8 cellular contexts compared by ENCODE assay signal in the genomic region with DNA sequence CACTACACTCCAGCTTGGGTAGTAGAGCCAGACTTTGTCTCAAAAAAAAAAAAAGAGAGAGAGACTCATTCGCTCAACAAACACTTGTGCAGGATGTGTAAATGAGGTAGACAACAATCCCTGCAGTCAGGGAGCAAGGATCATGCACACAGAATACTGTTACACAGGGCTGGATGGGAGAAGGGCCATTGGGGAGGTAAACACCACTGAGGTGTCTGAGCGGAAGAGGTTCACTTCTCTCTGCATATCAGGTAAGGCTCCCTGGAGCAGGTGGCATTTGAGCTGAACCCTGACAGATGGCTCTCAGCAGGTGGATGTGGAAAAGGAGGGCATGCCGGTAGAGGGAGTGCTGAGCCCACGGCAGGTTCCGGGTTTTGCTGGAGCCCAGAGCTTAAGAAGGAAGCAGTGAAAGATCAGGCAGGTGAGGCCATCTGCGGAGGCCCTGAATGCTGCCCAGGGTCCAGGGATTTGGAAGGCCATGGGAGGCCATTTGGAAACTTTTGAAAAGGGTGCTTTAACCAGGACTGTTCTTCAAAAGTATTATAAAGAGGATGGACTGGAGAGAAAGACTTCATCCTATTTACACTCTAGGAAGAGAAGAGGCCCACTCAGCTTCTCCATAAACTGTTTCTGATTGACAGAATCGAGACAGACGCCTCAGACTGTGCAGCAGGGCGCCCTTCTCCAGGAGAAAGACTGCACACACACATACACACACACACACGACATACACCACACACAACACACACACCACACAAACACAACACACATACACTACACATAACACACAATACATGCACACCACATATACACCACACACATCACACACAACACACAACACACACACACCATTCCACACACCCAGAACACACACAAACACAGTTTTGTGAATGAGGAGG.
DNase-seq lines count a peak whose midpoint lies in the region; ATAC-seq, FAIRE-seq and TF ChIP-seq lines count a peak whose summit lies in the region.

No MANE protein-coding gene starts in this region.

- peak; percentile 6 for FAIRE-seq in D721Med (lab: Jason Lieb, UNC)

- no peaks in the 10 kb centered on the region for H3K9me2 ChIP-seq in hepatocyte (replicated peaks; ENCODE audit: insufficient read depth)

- no peaks in the 10 kb centered on the region for H3K79me2 ChIP-seq in hepatocyte

- CTCF ChIA-PET in HEK293 (lab: Yijun Ruan, JAX): interaction anchor here (0.6 to 1.4 kb wide), 6 partner anchors 12 to 461 kb away, joined by 3 to 6 read pairs (median 3); no protein-coding TSS in a partner anchor

- TF ChIP-seq CTCF in D721Med (IDR thresholded peaks at IDR 0.05; ENCODE audit: insufficient read depth, missing control alignments) (peak; percentile 43), HEK293 (tag by site-specific recombination; IDR thresholded peaks at IDR 0.05) (peak; percentile 53; the same call in 1 of the 2 replicates), hepatocyte (IDR thresholded peaks at IDR 0.05; ENCODE audit: poor library complexity) (peak; percentile 46), stomach (IDR thresholded peaks at IDR 0.05) (peak in 5 of 7 experiments; percentile 7 to 58 (median 33))

- no peak for TF ChIP-seq POLR2A in stomach (IDR thresholded peaks at IDR 0.05)

- H3K27me3 ChIP-seq in hepatocyte (no peaks in the 10 kb centered on the region), stomach (no peaks in the 10 kb centered on the region)

- no peak overlapping the region for H2AFZ ChIP-seq in hepatocyte

- DNase-seq in D721Med (ENCODE audit: insufficient read length, low spot score): no peak
- peak; percentile 38 for DNase-seq in NCI-H2227 treated with DMSO at 0.1 percent for 48 hours (lab: John Stamatoyannopoulos, UW)
- peak; percentile 4 for DNase-seq in activated CD4-positive, alpha-beta T cell treated with anti-CD3 and anti-CD28 coated beads, Interleukin-2, amount 50 U/mL, for 1 hour
- peak; percentile 68 for DNase-seq in hepatocyte (ENCODE audit: low spot score)
- peak; percentile 69 for DNase-seq in stomach
- DNase-seq in hepatic stellate cell (ENCODE audit: low spot score): no peak

- TF ChIP-seq EP300 in stomach (IDR thresholded peaks at IDR 0.05): no peak

- H3K4me3 ChIP-seq in HEK293 (ENCODE audit: low read depth, low read length) (no peak overlapping the region), hepatocyte (no peak overlapping the region), stomach (no peak overlapping the region)

- WGBS in hepatocyte (ENCODE audit: low lambda C conversion rate, missing lambda C conversion rate): 33% methylated on average over 9 of the region's 10 CpGs
- WGBS in stomach, 5 donors: 29 to 43% (median 39%) methylated on average over 9 to 10 of the region's 10 CpGs

- H3K27ac ChIP-seq in HEK293 (ENCODE audit: extremely low read depth, low read depth, low read length) (no peak overlapping the region), hepatocyte (peak overlapping the region; percentile 83), stomach (peak overlapping the region in 4 of 5 donors; percentile 43 to 59 (median 55))

- H3K9me3 ChIP-seq in HEK293 (ENCODE audit: control insufficient read depth, insufficient read depth, low read depth, low read length) (no peaks in the 10 kb centered on the region), hepatocyte (ENCODE audit: low read depth) (no peaks in the 10 kb centered on the region), stomach (no peaks in the 10 kb centered on the region)

- H3K36me3 ChIP-seq in HEK293 (ENCODE audit: control insufficient read depth in 2 of 2, insufficient read depth in 1 of 2, low read length in 2 of 2): no peaks in the 10 kb centered on the region
- H3K36me3 ChIP-seq in hepatocyte (replicated peaks; ENCODE audit: insufficient read depth, low read depth): no peaks in the 10 kb centered on the region
- H3K36me3 ChIP-seq in stomach: no peaks in the 10 kb centered on the region

- POLR2A ChIA-PET in HEK293 (lab: Yijun Ruan, JAX): no interaction called here

- no peak overlapping the region for H3K4me2 ChIP-seq in hepatocyte

- intact Hi-C loops in stomach (cut with DNase I; ENCODE audit: low total_unique reads): loop anchor here (10.0 kb wide), 1 partner anchor 853 kb away; no protein-coding TSS in a partner anchor

- H4K20me1 ChIP-seq in hepatocyte (ENCODE audit: insufficient read depth, poor library complexity, severe bottlenecking): no peaks in the 10 kb centered on the region

- H3K4me1 ChIP-seq in HEK293 (ENCODE audit: control insufficient read depth, insufficient read depth, low read length) (0 out of 2 replicates have a peak, but pooled peaks cover 2% of the 10 kb centered on the region), hepatocyte (ENCODE audit: insufficient read depth) (peaks cover 51% of the 10 kb centered on the region), stomach (peaks cover 20 to 29% (median 26%) of the 10 kb centered on the region in 4 donors)

- no peak for ATAC-seq in HG03196 (IDR thresholded peaks at IDR 0.05; ENCODE audit: unreplicated experiment)

TF ChIP-seq in HEK293, 187 proteins besides CTCF, POLR2A, EP300 and RAD21 (continues in another document):
- TF ChIP-seq, protein P1, sequence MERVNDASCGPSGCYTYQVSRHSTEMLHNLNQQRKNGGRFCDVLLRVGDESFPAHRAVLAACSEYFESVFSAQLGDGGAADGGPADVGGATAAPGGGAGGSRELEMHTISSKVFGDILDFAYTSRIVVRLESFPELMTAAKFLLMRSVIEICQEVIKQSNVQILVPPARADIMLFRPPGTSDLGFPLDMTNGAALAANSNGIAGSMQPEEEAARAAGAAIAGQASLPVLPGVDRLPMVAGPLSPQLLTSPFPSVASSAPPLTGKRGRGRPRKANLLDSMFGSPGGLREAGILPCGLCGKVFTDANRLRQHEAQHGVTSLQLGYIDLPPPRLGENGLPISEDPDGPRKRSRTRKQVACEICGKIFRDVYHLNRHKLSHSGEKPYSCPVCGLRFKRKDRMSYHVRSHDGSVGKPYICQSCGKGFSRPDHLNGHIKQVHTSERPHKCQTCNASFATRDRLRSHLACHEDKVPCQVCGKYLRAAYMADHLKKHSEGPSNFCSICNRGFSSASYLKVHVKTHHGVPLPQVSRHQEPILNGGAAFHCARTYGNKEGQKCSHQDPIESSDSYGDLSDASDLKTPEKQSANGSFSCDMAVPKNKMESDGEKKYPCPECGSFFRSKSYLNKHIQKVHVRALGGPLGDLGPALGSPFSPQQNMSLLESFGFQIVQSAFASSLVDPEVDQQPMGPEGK (tag by site-specific recombination; IDR thresholded peaks at IDR 0.05): no peak
- TF ChIP-seq ZNF335 (tag by site-specific recombination; conservative IDR thresholded peaks at IDR 0.05) (peak; percentile 64), ZNF600 (tag by site-specific recombination; IDR thresholded peaks at IDR 0.05) (0 out of 2 replicates have a peak, but pooled peaks have one; percentile 33), GFI1B (tag by site-specific recombination; IDR thresholded peaks at IDR 0.05) (no peak), ZNF529 (tag by site-specific recombination; IDR thresholded peaks at IDR 0.05; ENCODE audit: insufficient replicate concordance) (no peak), SCRT1 (tag by site-specific recombination; IDR thresholded peaks at IDR 0.05; ENCODE audit: borderline replicate concordance) (0 out of 2 replicates have a peak, but pooled peaks have one; percentile 26), ZXDB (tag by site-specific recombination; IDR thresholded peaks at IDR 0.05) (0 out of 2 replicates have a peak, but pooled peaks have one; percentile 20), MEIS1 (CRISPR knock-in tag; IDR thresholded peaks at IDR 0.05; ENCODE audit: borderline replicate concordance) (no peak)
- TF ChIP-seq, protein P2, sequence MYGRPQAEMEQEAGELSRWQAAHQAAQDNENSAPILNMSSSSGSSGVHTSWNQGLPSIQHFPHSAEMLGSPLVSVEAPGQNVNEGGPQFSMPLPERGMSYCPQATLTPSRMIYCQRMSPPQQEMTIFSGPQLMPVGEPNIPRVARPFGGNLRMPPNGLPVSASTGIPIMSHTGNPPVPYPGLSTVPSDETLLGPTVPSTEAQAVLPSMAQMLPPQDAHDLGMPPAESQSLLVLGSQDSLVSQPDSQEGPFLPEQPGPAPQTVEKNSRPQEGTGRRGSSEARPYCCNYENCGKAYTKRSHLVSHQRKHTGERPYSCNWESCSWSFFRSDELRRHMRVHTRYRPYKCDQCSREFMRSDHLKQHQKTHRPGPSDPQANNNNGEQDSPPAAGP (tag by site-specific recombination; IDR thresholded peaks at IDR 0.05): no peak
- TF ChIP-seq, protein P3, sequence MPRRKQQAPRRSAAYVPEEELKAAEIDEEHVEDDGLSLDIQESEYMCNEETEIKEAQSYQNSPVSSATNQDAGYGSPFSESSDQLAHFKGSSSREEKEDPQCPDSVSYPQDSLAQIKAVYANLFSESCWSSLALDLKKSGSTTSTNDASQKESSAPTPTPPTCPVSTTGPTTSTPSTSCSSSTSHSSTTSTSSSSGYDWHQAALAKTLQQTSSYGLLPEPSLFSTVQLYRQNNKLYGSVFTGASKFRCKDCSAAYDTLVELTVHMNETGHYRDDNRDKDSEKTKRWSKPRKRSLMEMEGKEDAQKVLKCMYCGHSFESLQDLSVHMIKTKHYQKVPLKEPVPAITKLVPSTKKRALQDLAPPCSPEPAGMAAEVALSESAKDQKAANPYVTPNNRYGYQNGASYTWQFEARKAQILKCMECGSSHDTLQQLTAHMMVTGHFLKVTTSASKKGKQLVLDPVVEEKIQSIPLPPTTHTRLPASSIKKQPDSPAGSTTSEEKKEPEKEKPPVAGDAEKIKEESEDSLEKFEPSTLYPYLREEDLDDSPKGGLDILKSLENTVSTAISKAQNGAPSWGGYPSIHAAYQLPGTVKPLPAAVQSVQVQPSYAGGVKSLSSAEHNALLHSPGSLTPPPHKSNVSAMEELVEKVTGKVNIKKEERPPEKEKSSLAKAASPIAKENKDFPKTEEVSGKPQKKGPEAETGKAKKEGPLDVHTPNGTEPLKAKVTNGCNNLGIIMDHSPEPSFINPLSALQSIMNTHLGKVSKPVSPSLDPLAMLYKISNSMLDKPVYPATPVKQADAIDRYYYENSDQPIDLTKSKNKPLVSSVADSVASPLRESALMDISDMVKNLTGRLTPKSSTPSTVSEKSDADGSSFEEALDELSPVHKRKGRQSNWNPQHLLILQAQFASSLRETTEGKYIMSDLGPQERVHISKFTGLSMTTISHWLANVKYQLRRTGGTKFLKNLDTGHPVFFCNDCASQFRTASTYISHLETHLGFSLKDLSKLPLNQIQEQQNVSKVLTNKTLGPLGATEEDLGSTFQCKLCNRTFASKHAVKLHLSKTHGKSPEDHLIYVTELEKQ (tag by site-specific recombination; IDR thresholded peaks at IDR 0.05; ENCODE audit: borderline replicate concordance): no peak

Comparison
In these comparisons a context has a peak if more than half of its experiments do, and no peak if none do; other contexts are left out.
1. DNase-seq: peak in NCI-H2227 treated with DMSO at 0.1 percent for 48 hours (single experiment), activated CD4-positive, alpha-beta T cell treated with anti-CD3 and anti-CD28 coated beads, Interleukin-2, amount 50 U/mL, for 1 hour (single experiment), hepatocyte (single experiment) and stomach (single experiment); none in D721Med (single experiment) and hepatic stellate cell (single experiment).
2. Peak in every context shown above with its lines, with median percentiles within 50 percentile points of each other: CTCF ChIP-seq.